In the genomic region with DNA sequence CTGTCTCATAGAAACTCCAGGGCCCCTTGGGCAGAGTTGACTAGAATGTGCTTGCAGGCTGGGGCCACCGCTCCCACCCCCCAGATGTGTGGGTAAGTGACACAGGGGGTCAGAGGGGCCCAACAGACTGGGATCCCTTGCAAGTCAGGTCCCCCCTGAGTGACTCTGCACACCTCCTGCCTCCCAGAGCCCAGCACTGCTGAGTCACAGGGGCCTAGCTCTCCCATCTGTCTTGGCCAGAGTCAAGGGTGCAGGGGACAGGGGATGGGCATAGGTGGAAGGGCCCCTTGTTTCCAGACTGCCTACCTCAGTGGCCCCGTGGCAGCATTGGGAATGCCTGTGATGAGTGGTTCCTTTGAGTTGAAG, we compare ENCODE assay signal across 23 cellular contexts. TPM values are rescaled to one million over a fixed set of nuclear protein-coding genes. Genes with fewer than 3 reads are reported as not detected.
DNase-seq lines count a peak whose midpoint lies in the region; ATAC-seq and TF ChIP-seq lines count a peak whose summit lies in the region.
"Had no signal": no experiment of that assay in that cellular context is flagged by ENCODE, and none has a peak within 500 bp of the region (broad histone marks: within the 10 kb centered on the region; RNA-seq: fewer than 3 reads in every experiment).

No MANE protein-coding gene starts in this region.

- peaks cover 0 to 1% (median 0%) of the 10 kb centered on the region in 7 donors for H3K9me3 Mint-ChIP-seq in CD14-positive monocyte
- H3K9me3 Mint-ChIP-seq in neural progenitor cell = no peaks in the 10 kb centered on the region
- H3K9me3 Mint-ChIP-seq: natural killer cell treated with Interleukin-12 subunit alpha and Interleukin-12 subunit beta and Interleukin-15 and Interleukin-18, amount 100 ng/mL, for 72 hours had no signal

- peaks cover 14% of the 10 kb centered on the region for H3F3A ChIP-seq in neural progenitor cell (ENCODE audit: low read depth)

- intact Hi-C loops in CD14-positive monocyte (cut with micrococcal nuclease) (no loop called here), HCT116 (cut with micrococcal nuclease) (no loop called here)

- no peaks in the 10 kb centered on the region for H3K79me2 ChIP-seq in HCT116 (ENCODE audit: insufficient read depth, low read length)
- H3K79me2 ChIP-seq in neural progenitor cell (ENCODE audit: low read depth) = no peaks in the 10 kb centered on the region

- H3K4me1 Mint-ChIP-seq in CD14-positive monocyte (peaks cover 42% of the 10 kb centered on the region), neural progenitor cell (peaks cover 49% of the 10 kb centered on the region)

- TF ChIP-seq CTCF in CD14-positive monocyte (IDR thresholded peaks at IDR 0.05) (no peak), HCT116 (IDR thresholded peaks at IDR 0.05 in 2 of 3, conservative IDR thresholded peaks at IDR 0.05 in 1 of 3; ENCODE audit: borderline replicate concordance in 1 of 3, insufficient read depth in 1 of 3, low read depth in 2 of 3, low read length in 2 of 3) (no peak), neural progenitor cell (IDR thresholded peaks at IDR 0.05) (no peak)

- TF ChIP-seq POLR2A in HCT116 (IDR thresholded peaks at IDR 0.05; ENCODE audit: borderline replicate concordance, extremely low read depth, insufficient read depth, insufficient read length) = no peak

- TF ChIP-seq RAD21 in HCT116 (IDR thresholded peaks at IDR 0.05; ENCODE audit: low read depth) = no peak

- H3K27ac ChIP-seq in HCT116 (ENCODE audit: low read depth, low read length) (no peak overlapping the region), cingulate gyrus (ENCODE audit: low read depth, low read length) (peak overlapping the region; percentile 96), neural progenitor cell (no peak overlapping the region)
- H3K27ac ChIP-seq: body of pancreas, sigmoid colon, SK-N-MC, upper lobe of right lung, VCaP had no signal

- no peak for ATAC-seq in HCT116
- no peak for ATAC-seq in GM21825 (IDR thresholded peaks at IDR 0.05; ENCODE audit: unreplicated experiment)
- ATAC-seq in HG02642 (IDR thresholded peaks at IDR 0.05; ENCODE audit: poor library complexity, unreplicated experiment) = no peak
- ATAC-seq: body of pancreas, upper lobe of right lung had no signal

- H3K36me3 Mint-ChIP-seq in CD14-positive monocyte = peaks cover 1 to 4% of the 10 kb centered on the region in 2 donors
- no peaks in the 10 kb centered on the region for H3K36me3 Mint-ChIP-seq in neural progenitor cell
- H3K36me3 Mint-ChIP-seq: natural killer cell treated with Interleukin-12 subunit alpha and Interleukin-12 subunit beta and Interleukin-15 and Interleukin-18, amount 100 ng/mL, for 72 hours had no signal

- H4K20me1 ChIP-seq in HCT116 (ENCODE audit: insufficient read depth) = no peaks in the 10 kb centered on the region
- H4K20me1 ChIP-seq in neural progenitor cell (ENCODE audit: low read depth) = no peaks in the 10 kb centered on the region

- H3K27ac Mint-ChIP-seq in CD14-positive monocyte = peak overlapping the region in 6 of 7 donors; percentile 65 to 95 (median 89)
- peak overlapping the region; percentile 89 for H3K27ac Mint-ChIP-seq in neural progenitor cell
- H3K27ac Mint-ChIP-seq: natural killer cell treated with Interleukin-12 subunit alpha and Interleukin-12 subunit beta and Interleukin-15 and Interleukin-18, amount 100 ng/mL, for 72 hours had no signal

- H3K4me1 ChIP-seq in HCT116 (ENCODE audit: control insufficient read depth in 1 of 2, insufficient read depth in 2 of 2, low read length in 2 of 2) (peaks cover 20 to 44% of the 10 kb centered on the region in 2 experiments), neural progenitor cell (peaks cover 23% of the 10 kb centered on the region)

- H3K4me3 Mint-ChIP-seq in CD14-positive monocyte (no peak overlapping the region), neural progenitor cell (peak overlapping the region; percentile 27)
- H3K4me3 Mint-ChIP-seq: natural killer cell treated with Interleukin-12 subunit alpha and Interleukin-12 subunit beta and Interleukin-15 and Interleukin-18, amount 100 ng/mL, for 72 hours had no signal

- DNase-seq in CD14-positive monocyte (ENCODE audit: low spot score) = no peak
- DNase-seq in HCT116 (ENCODE audit: low read depth, low spot score) = no peak
- no peak for DNase-seq in neural progenitor cell (ENCODE audit: low spot score)
- no peak for DNase-seq in NCI-H1092 treated with DMSO at 0.1 percent for 48 hours (lab: John Stamatoyannopoulos, UW)
- no peak for DNase-seq in NCI-H1048 (lab: John Stamatoyannopoulos, UW)
- DNase-seq: activated CD4-positive, alpha-beta T cell treated with anti-CD3 and anti-CD28 coated beads, Interleukin-2, amount 50 U/mL, for 1 hour; activated CD8-positive, alpha-beta memory T cell treated with anti-CD3 and anti-CD28 coated beads, Interleukin-2, amount 50 U/mL, for 4 hours; body of pancreas; GOT3; islet precursor cell; NCI-H2029 treated with DMSO at 0.1 percent for 48 hours; NCI-H345; NCI-H774; sigmoid colon; upper lobe of right lung had no signal

- H3K9ac ChIP-seq in HCT116 (ENCODE audit: low read length) = no peak overlapping the region
- no peak overlapping the region for H3K9ac ChIP-seq in neural progenitor cell

- RAD21 ChIA-PET in HCT116 (lab: Charles Lee; ENCODE audit: low non-redundant PET in 1 of 2, low total read pairs in 2 of 2, uncharacterized antibody in 2 of 2, unreplicated experiment in 2 of 2) = no interaction called here

- POLR2A ChIA-PET in HCT116 (lab: Charles Lee) = interaction anchor here (15.9 kb wide), 1 partner anchor 116 kb away, joined by 236 read pairs; a partner anchor contains a TSS

- BruUV-seq in HCT116 (replicated peaks; lab: Mats Ljungman, UMichigan) = no TSS peak

- H3K9me2 ChIP-seq in HCT116 (ENCODE audit: insufficient read depth) = no peaks in the 10 kb centered on the region

- H3K9me3 ChIP-seq in HCT116 (ENCODE audit: control insufficient read depth in 1 of 2, insufficient read depth in 1 of 2, low read depth in 1 of 2, low read length in 2 of 2) = no peaks in the 10 kb centered on the region
- H3K9me3 ChIP-seq in neural progenitor cell (ENCODE audit: low read depth) = no peaks in the 10 kb centered on the region
- H3K9me3 ChIP-seq: sigmoid colon, upper lobe of right lung had no signal

- CTCF ChIA-PET in HCT116 (lab: Charles Lee) = interaction anchor here (0.7 to 1.1 kb wide), 2 partner anchors 9 to 122 kb away, joined by 3 read pairs; no protein-coding TSS in a partner anchor

- no peak overlapping the region for H3K4me3 ChIP-seq in HCT116 (replicated peaks in 1 of 2; ENCODE audit: low read depth in 1 of 2, low read length in 2 of 2)
- no peak overlapping the region for H3K4me3 ChIP-seq in neural progenitor cell
- H3K4me3 ChIP-seq: body of pancreas, sigmoid colon, SK-N-MC, upper lobe of right lung had no signal

- peak overlapping the region; percentile 32 for H3K4me2 ChIP-seq in HCT116 (ENCODE audit: low read length)
- H3K4me2 ChIP-seq in neural progenitor cell = no peak overlapping the region

- H3K36me3 ChIP-seq in HCT116 (ENCODE audit: control insufficient read depth in 1 of 2, insufficient read depth in 2 of 2, low read length in 2 of 2) (no peaks in the 10 kb centered on the region), neural progenitor cell (no peaks in the 10 kb centered on the region)
- H3K36me3 ChIP-seq: sigmoid colon, upper lobe of right lung had no signal

- H2AFZ ChIP-seq in HCT116 (ENCODE audit: low read depth, low read length, poor library complexity, severe bottlenecking) (no peak overlapping the region), neural progenitor cell (replicated peaks) (no peak overlapping the region)

- H3K27me3 Mint-ChIP-seq in CD14-positive monocyte (ENCODE audit: low read depth in 3 of 3) (peaks cover 0 to 2% (median 0%) of the 10 kb centered on the region in 3 donors), neural progenitor cell (ENCODE audit: insufficient read depth, low read depth) (peaks cover 3% of the 10 kb centered on the region)
- H3K27me3 Mint-ChIP-seq: natural killer cell treated with Interleukin-12 subunit alpha and Interleukin-12 subunit beta and Interleukin-15 and Interleukin-18, amount 100 ng/mL, for 72 hours had no signal

- H3K27me3 ChIP-seq in HCT116 (ENCODE audit: insufficient read depth, low read length) (no peaks in the 10 kb centered on the region), neural progenitor cell (no peaks in the 10 kb centered on the region)
- H3K27me3 ChIP-seq: body of pancreas, sigmoid colon, upper lobe of right lung had no signal

TF ChIP-seq in HCT116, 20 proteins besides CTCF, POLR2A, EP300 and RAD21:
- no peak for TF ChIP-seq ZFX (IDR thresholded peaks at IDR 0.05)
- TF ChIP-seq SP1 (IDR thresholded peaks at IDR 0.05; ENCODE audit: low read depth) = no peak
- TF ChIP-seq EGR1 (IDR thresholded peaks at IDR 0.05; ENCODE audit: low read depth) = no peak
- no peak for TF ChIP-seq EZH2phosphoT487 (IDR thresholded peaks at IDR 0.05; ENCODE audit: borderline replicate concordance)
- no peak for TF ChIP-seq ELF1 (IDR thresholded peaks at IDR 0.05; ENCODE audit: borderline replicate concordance, low read depth)
- TF ChIP-seq TCF7L2 (IDR thresholded peaks at IDR 0.05; ENCODE audit: borderline replicate concordance, extremely low read depth, insufficient read depth, insufficient read length) = no peak
- TF ChIP-seq, protein P1, sequence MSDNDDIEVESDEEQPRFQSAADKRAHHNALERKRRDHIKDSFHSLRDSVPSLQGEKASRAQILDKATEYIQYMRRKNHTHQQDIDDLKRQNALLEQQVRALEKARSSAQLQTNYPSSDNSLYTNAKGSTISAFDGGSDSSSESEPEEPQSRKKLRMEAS (IDR thresholded peaks at IDR 0.05) = no peak
- TF ChIP-seq YY1 (IDR thresholded peaks at IDR 0.05; ENCODE audit: extremely low read depth, insufficient replicate concordance, low read depth, low read length) = no peak
- no peak for TF ChIP-seq CEBPB (IDR thresholded peaks at IDR 0.05; ENCODE audit: low read depth)

RNA-seq across cellular contexts. Expression of a gene that starts 11.4 kb away (rescaled TPM):
- polyA plus RNA-seq in CD14-positive monocyte = not detected
- total RNA-seq in HCT116 (2021; ENCODE audit: unreplicated experiment) (2.7 TPM), neural progenitor cell (ENCODE audit: low replicate concordance) (0.07 and 0.74 TPM in 2 replicates)
- polyA plus RNA-seq in HCT116 (2012) = 0.51 and 1.1 TPM in 2 replicates
- total RNA-seq: lower leg skin, posterior vena cava, sigmoid colon had no signal

RNA-seq across cellular contexts. Expression of a gene that starts 19.7 kb away (rescaled TPM):
- polyA plus RNA-seq in CD14-positive monocyte = 100 to 1,000 TPM; 631 to 847 TPM
- total RNA-seq in HCT116 (2021; ENCODE audit: unreplicated experiment) (223 TPM), neural progenitor cell (ENCODE audit: low replicate concordance) (23.9 TPM in 2 replicates)
- polyA plus RNA-seq in HCT116 (2012) = 360 and 395 TPM in 2 replicates
